ENCODE assay signal across 21 cellular contexts in genomic region chr7:102823715-102824114, GRCh38.
"Had no signal": no experiment of that assay in that cellular context is flagged by ENCODE, and none has a peak within 500 bp of the region (broad histone marks: within the 10 kb centered on the region; RNA-seq: fewer than 3 reads in every experiment).

No MANE protein-coding gene starts in this region.

- H3K9me3 ChIP-seq: sigmoid colon, upper lobe of right lung had no signal

- H3K36me3 ChIP-seq: cardiac muscle cell, neural progenitor cell had no signal

- H3K27ac ChIP-seq: cardiac muscle cell, epithelial cell of prostate, neural progenitor cell, sigmoid colon, SK-N-MC, upper lobe of right lung had no signal

- H3K9me3 Mint-ChIP-seq: activated naive CD4-positive, alpha-beta T cell treated with anti-CD3 and anti-CD28 coated beads, Interleukin-2, amount 50 U/mL, for 24 hours; immature natural killer cell; naive thymus-derived CD4-positive, alpha-beta T cell; neural progenitor cell had no signal

- H3K4me3 ChIP-seq: cardiac muscle cell, neural progenitor cell, sigmoid colon, SK-N-MC, smooth muscle cell, upper lobe of right lung had no signal

- H3K4me1 Mint-ChIP-seq: activated naive CD4-positive, alpha-beta T cell treated with anti-CD3 and anti-CD28 coated beads, Interleukin-2, amount 50 U/mL, for 24 hours; immature natural killer cell; neural progenitor cell had no signal

- ATAC-seq: left ventricle myocardium superior; naive thymus-derived CD4-positive, alpha-beta T cell; upper lobe of right lung had no signal

- H3K27ac Mint-ChIP-seq: activated naive CD4-positive, alpha-beta T cell treated with anti-CD3 and anti-CD28 coated beads, Interleukin-2, amount 50 U/mL, for 24 hours; immature natural killer cell; naive thymus-derived CD4-positive, alpha-beta T cell; neural progenitor cell had no signal

- H3K4me2 ChIP-seq: neural progenitor cell, smooth muscle cell had no signal

- DNase-seq: activated gamma-delta T cell treated with Interleukin-2 at 50 U/mL for 16 hours; activated T-cell treated with anti-CD3 and anti-CD28 coated beads, Interleukin-2, amount 50 U/mL, for 1 hour; anterior cingulate cortex; foreskin fibroblast; immature natural killer cell; left ventricle myocardium superior; naive thymus-derived CD4-positive, alpha-beta T cell; retina; sigmoid colon; stimulated activated CD4-positive, alpha-beta T cell treated with anti-CD3 and anti-CD28 coated beads, Interleukin-2, amount 100 ng/mL, for 48 hours; stimulated activated CD8-positive, alpha-beta memory T cell treated with anti-CD3 and anti-CD28 coated beads, Interleukin-4, amount 100 ng/mL, for 48 hours; stimulated activated naive CD4-positive, alpha-beta T cell; T-helper 1 cell; T-helper 9 cell; upper lobe of right lung had no signal

- H3K4me1 ChIP-seq: neural progenitor cell, sigmoid colon, upper lobe of right lung had no signal

- H3K27me3 Mint-ChIP-seq: activated naive CD4-positive, alpha-beta T cell treated with anti-CD3 and anti-CD28 coated beads, Interleukin-2, amount 50 U/mL, for 24 hours; naive thymus-derived CD4-positive, alpha-beta T cell had no signal

- H3K9ac ChIP-seq: neural progenitor cell had no signal

- H3K4me3 Mint-ChIP-seq: activated naive CD4-positive, alpha-beta T cell treated with anti-CD3 and anti-CD28 coated beads, Interleukin-2, amount 50 U/mL, for 24 hours; immature natural killer cell; naive thymus-derived CD4-positive, alpha-beta T cell; neural progenitor cell had no signal

- H3K27me3 ChIP-seq: cardiac muscle cell, neural progenitor cell, sigmoid colon, upper lobe of right lung had no signal
